Comparison of ENCODE assay signal across 25 cellular contexts in the genomic region with DNA sequence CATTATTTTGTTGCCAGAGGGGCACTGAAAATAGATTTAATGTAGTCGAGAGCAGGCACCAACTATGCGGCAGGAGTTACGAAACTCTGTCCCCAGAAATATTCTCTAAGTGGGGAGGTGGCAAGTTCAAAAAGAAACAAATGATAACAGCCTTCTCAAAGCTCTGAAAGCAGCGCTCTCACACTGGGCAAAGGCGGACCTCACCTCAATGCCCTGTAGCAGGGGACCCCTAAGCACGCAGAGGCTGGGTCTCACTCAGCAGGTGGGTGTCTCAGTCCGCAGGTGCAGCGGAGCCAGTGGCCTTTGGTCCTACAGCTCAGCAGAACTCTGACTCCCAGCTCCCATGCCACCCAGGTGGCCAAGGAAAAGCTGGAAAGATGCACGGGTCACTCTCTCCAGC. TPM values are rescaled to one million over a fixed set of nuclear protein-coding genes. Genes with fewer than 3 reads are reported as not detected.
"Had no signal": no experiment of that assay in that cellular context is flagged by ENCODE, and none has a peak within 500 bp of the region (broad histone marks: within the 10 kb centered on the region; RNA-seq: fewer than 3 reads in every experiment).

No MANE protein-coding gene starts in this region.

- DNase-seq: activated CD4-positive, alpha-beta memory T cell treated with anti-CD3 and anti-CD28 coated beads, Interleukin-2, amount 10 ng/mL, durations not matched to agents 7 days and 5 days; activated CD4-positive, alpha-beta T cell treated with anti-CD3 and anti-CD28 coated beads for 36 hours; activated CD4-positive, alpha-beta T cell treated with anti-CD3 and anti-CD28 coated beads, Interleukin-2, amount 50 U/mL, for 1 hour; activated CD4-positive, CD25-positive, alpha-beta regulatory T cell; activated gamma-delta T cell treated with Interleukin-2 at 50 U/mL for 16 hours; activated naive CD4-positive, alpha-beta T cell treated with anti-CD3 and anti-CD28 coated beads, Interleukin-2, amount 10 ng/mL, durations not matched to agents 7 days and 5 days; activated naive CD8-positive, alpha-beta T cell treated with anti-CD3 and anti-CD28 coated beads for 36 hours; activated T-cell treated with anti-CD3 and anti-CD28 coated beads for 4 hours; activated T-cell treated with anti-CD3 and anti-CD28 coated beads, Interleukin-2, amount 50 U/mL, for 48 hours; cerebellar nuclear complex; Karpas-422; MM.1S; NCI-H1105; NCI-H1436 treated with DMSO at 0.1 percent for 48 hours; NCI-H187; NCI-H2081; NCI-H446; NCI-H524; SHP77 treated with DMSO at 0.1 percent for 48 hours; T-helper 2 cell; T1000 had no signal

- H3K9me3 Mint-ChIP-seq: activated CD4-positive, alpha-beta memory T cell treated with anti-CD3 and anti-CD28 coated beads, Interleukin-2, amount 10 ng/mL, durations not matched to agents 7 days and 5 days; activated naive CD4-positive, alpha-beta T cell treated with anti-CD3 and anti-CD28 coated beads, Interleukin-2, amount 10 ng/mL, durations not matched to agents 7 days and 5 days; activated naive CD8-positive, alpha-beta T cell treated with anti-CD3 and anti-CD28 coated beads for 36 hours; activated T-helper 17 cell treated with anti-CD3 and anti-CD28 coated beads, Interleukin-2, amount 50 U/mL, for 72 hours had no signal

- ATAC-seq: activated CD4-positive, alpha-beta T cell treated with anti-CD3 and anti-CD28 coated beads for 36 hours; activated T-helper 17 cell treated with anti-CD3 and anti-CD28 coated beads, Interleukin-2, amount 50 U/mL, for 72 hours had no signal

- H3K36me3 Mint-ChIP-seq: activated naive CD4-positive, alpha-beta T cell treated with anti-CD3 and anti-CD28 coated beads, Interleukin-2, amount 10 ng/mL, durations not matched to agents 7 days and 5 days; activated naive CD8-positive, alpha-beta T cell treated with anti-CD3 and anti-CD28 coated beads for 36 hours had no signal

- H3K4me1 Mint-ChIP-seq: activated CD4-positive, alpha-beta memory T cell treated with anti-CD3 and anti-CD28 coated beads, Interleukin-2, amount 10 ng/mL, durations not matched to agents 7 days and 5 days; activated CD4-positive, alpha-beta T cell treated with anti-CD3 and anti-CD28 coated beads for 36 hours; activated naive CD4-positive, alpha-beta T cell treated with anti-CD3 and anti-CD28 coated beads, Interleukin-2, amount 10 ng/mL, durations not matched to agents 7 days and 5 days; activated naive CD8-positive, alpha-beta T cell treated with anti-CD3 and anti-CD28 coated beads for 36 hours had no signal

- H3K27ac Mint-ChIP-seq: activated CD4-positive, alpha-beta memory T cell treated with anti-CD3 and anti-CD28 coated beads, Interleukin-2, amount 10 ng/mL, durations not matched to agents 7 days and 5 days; activated CD4-positive, alpha-beta T cell treated with anti-CD3 and anti-CD28 coated beads for 36 hours; activated naive CD4-positive, alpha-beta T cell treated with anti-CD3 and anti-CD28 coated beads, Interleukin-2, amount 10 ng/mL, durations not matched to agents 7 days and 5 days; activated naive CD8-positive, alpha-beta T cell treated with anti-CD3 and anti-CD28 coated beads for 36 hours; activated T-helper 17 cell treated with anti-CD3 and anti-CD28 coated beads, Interleukin-2, amount 50 U/mL, for 72 hours had no signal

- H3K4me3 Mint-ChIP-seq: activated CD4-positive, alpha-beta memory T cell treated with anti-CD3 and anti-CD28 coated beads, Interleukin-2, amount 10 ng/mL, durations not matched to agents 7 days and 5 days; activated CD4-positive, alpha-beta T cell treated with anti-CD3 and anti-CD28 coated beads for 36 hours; activated naive CD4-positive, alpha-beta T cell treated with anti-CD3 and anti-CD28 coated beads, Interleukin-2, amount 10 ng/mL, durations not matched to agents 7 days and 5 days; activated naive CD8-positive, alpha-beta T cell treated with anti-CD3 and anti-CD28 coated beads for 36 hours; activated T-helper 17 cell treated with anti-CD3 and anti-CD28 coated beads, Interleukin-2, amount 50 U/mL, for 72 hours had no signal

RNA-seq across cellular contexts. Expression of a gene that starts 21.8 kb away (rescaled TPM):
- total RNA-seq: activated CD4-positive, alpha-beta memory T cell treated with anti-CD3 and anti-CD28 coated beads, Interleukin-2, amount 10 ng/mL, durations not matched to agents 7 days and 5 days; activated CD4-positive, alpha-beta T cell treated with anti-CD3 and anti-CD28 coated beads for 36 hours; activated CD8-positive, alpha-beta memory T cell treated with anti-CD3 and anti-CD28 coated beads for 36 hours; activated naive CD8-positive, alpha-beta T cell treated with anti-CD3 and anti-CD28 coated beads for 36 hours; activated T-helper 17 cell treated with anti-CD3 and anti-CD28 coated beads, Interleukin-2, amount 50 U/mL, for 72 hours; cardiac septum; SK-MEL-5 had no signal
